19 cellular contexts compared by ENCODE assay signal in the genomic region with DNA sequence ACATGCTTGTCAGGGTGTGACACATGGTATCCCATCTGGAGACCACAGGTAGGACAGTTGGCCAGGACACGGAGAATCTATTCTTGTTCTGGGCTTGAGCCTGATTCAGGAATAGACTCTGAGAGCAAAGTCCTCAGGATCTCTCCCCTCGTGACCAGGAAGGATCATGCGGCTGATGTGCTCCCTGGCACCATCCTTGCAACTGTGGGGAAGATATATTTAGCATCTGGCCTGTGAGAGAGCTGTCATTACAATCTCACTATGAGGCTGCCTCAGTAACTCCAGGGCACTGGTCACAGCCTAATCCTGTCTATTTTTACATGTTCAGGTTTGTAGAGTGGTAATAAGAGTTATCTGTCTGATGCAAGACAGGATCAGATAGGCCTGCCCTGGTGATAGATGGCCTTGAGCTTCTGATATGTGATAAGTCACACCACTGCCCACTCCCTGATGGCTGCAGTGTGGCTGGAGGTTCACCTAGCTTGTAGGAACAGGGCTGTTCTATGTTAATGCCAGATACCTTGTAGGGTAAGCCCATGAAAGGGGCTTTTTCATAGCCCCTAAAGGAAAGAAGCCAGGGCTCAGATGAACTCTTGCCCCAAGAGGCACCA. TPM values are rescaled to one million over a fixed set of nuclear protein-coding genes. Genes with fewer than 3 reads are reported as not detected.
DNase-seq lines count a peak whose midpoint lies in the region; ATAC-seq, FAIRE-seq and TF ChIP-seq lines count a peak whose summit lies in the region.
"Had no signal": no experiment of that assay in that cellular context is flagged by ENCODE, and none has a peak within 500 bp of the region (broad histone marks: within the 10 kb centered on the region; RNA-seq: fewer than 3 reads in every experiment).

No MANE protein-coding gene starts in this region.

- intact Hi-C loops in left cardiac atrium (cut with DNase I), result no loop called here

- H3K9ac ChIP-seq in stomach smooth muscle (ENCODE audit: low read length in 2 of 2), result no peak overlapping the region

- no peak for TF ChIP-seq POLR2A in GM18505 (IDR thresholded peaks at IDR 0.05; ENCODE audit: borderline replicate concordance, extremely low read depth, insufficient read depth, insufficient read length)

- H3K36me3 ChIP-seq in bronchial epithelial cell (ENCODE audit: control insufficient read depth, insufficient read depth, low read length), result no peaks in the 10 kb centered on the region
- no peaks in the 10 kb centered on the region for H3K36me3 ChIP-seq in stomach smooth muscle (ENCODE audit: control insufficient read depth in 2 of 2, insufficient read depth in 2 of 2, low read length in 2 of 2)
- H3K36me3 ChIP-seq: Peyer's patch had no signal

- no peaks in the 10 kb centered on the region for H3K9me3 ChIP-seq in stomach smooth muscle (ENCODE audit: control insufficient read depth in 2 of 2, low read length in 2 of 2)
- H3K9me3 ChIP-seq: Peyer's patch had no signal

- ATAC-seq in left cardiac atrium, result peak; percentile 95 to 96
- no peak for ATAC-seq in GM18505 (IDR thresholded peaks at IDR 0.05; ENCODE audit: unreplicated experiment)
- ATAC-seq in effector memory CD8-positive, alpha-beta T cell (replicated peaks), result no peak
- ATAC-seq in HG03432 (IDR thresholded peaks at IDR 0.05; ENCODE audit: unreplicated experiment), result no peak

- peaks cover 0 to 3% of the 10 kb centered on the region in 2 donors for H3K9me3 Mint-ChIP-seq in effector memory CD8-positive, alpha-beta T cell

- H3K4me3 ChIP-seq in bronchial epithelial cell (ENCODE audit: low read depth, low read length) (no peak overlapping the region), stomach smooth muscle (ENCODE audit: low read length in 2 of 2) (no peak overlapping the region)
- H3K4me3 ChIP-seq: Peyer's patch had no signal

- no peak for TF ChIP-seq CTCF in bronchial epithelial cell (IDR thresholded peaks at IDR 0.05; ENCODE audit: insufficient read depth, low read length, severe bottlenecking)

- H3K27ac Mint-ChIP-seq in effector memory CD8-positive, alpha-beta T cell, result no peak overlapping the region
- H3K27ac Mint-ChIP-seq: B cell; CD4-positive, alpha-beta T cell had no signal

- H3K27me3 ChIP-seq in bronchial epithelial cell (ENCODE audit: control insufficient read depth, insufficient read depth, low read length) (no peaks in the 10 kb centered on the region), stomach smooth muscle (ENCODE audit: control insufficient read depth in 1 of 2, insufficient read depth in 2 of 2, low read length in 2 of 2) (no peaks in the 10 kb centered on the region)
- H3K27me3 ChIP-seq: Peyer's patch had no signal

- H3K36me3 Mint-ChIP-seq in effector memory CD8-positive, alpha-beta T cell (ENCODE audit: insufficient read depth), result no peaks in the 10 kb centered on the region

- H3K4me3 Mint-ChIP-seq in effector memory CD8-positive, alpha-beta T cell, result no peak overlapping the region
- H3K4me3 Mint-ChIP-seq: B cell; CD4-positive, alpha-beta T cell had no signal

- no peak for DNase-seq in bronchial epithelial cell (ENCODE audit: low read depth)
- DNase-seq in left cardiac atrium, result peak; percentile 51
- DNase-seq in mucosa of gallbladder (ENCODE audit: low spot score), result peak; percentile 58
- DNase-seq in NCI-H2227 (lab: John Stamatoyannopoulos, UW; ENCODE audit: unreplicated experiment), result no peak
- no peak for DNase-seq in effector memory CD8-positive, alpha-beta T cell
- DNase-seq: Calu3; CD4-positive, alpha-beta T cell; DND-41; GDM1; Kasumi-1; NCI-H1930; NCI-H2171 treated with DMSO at 0.1 percent for 48 hours; NCI-H510A treated with DMSO at 0.1 percent for 48 hours; Peyer's patch; SHP77 treated with DMSO at 0.1 percent for 48 hours had no signal

- H3K4me1 Mint-ChIP-seq in effector memory CD8-positive, alpha-beta T cell (ENCODE audit: low read depth in 2 of 2), result no peaks in the 10 kb centered on the region
- H3K4me1 Mint-ChIP-seq: B cell had no signal

- peak overlapping the region; percentile 58 for H3K27ac ChIP-seq in stomach smooth muscle (ENCODE audit: low read length)
- H3K27ac ChIP-seq: Peyer's patch had no signal

- peaks cover 23% of the 10 kb centered on the region for H3K4me1 ChIP-seq in stomach smooth muscle (ENCODE audit: control insufficient read depth, insufficient read depth, low read length)

- FAIRE-seq in bronchial epithelial cell (lab: Jason Lieb, UNC), result peak; percentile 76

- H3K27me3 Mint-ChIP-seq in effector memory CD8-positive, alpha-beta T cell, result peaks cover 17 to 26% of the 10 kb centered on the region in 2 donors

RNA-seq across cellular contexts. Expression of gene PPP1R3C, which starts 50.7 kb away (rescaled TPM):
- total RNA-seq in bronchial epithelial cell (17.4 and 39.8 TPM in 2 replicates), left cardiac atrium (100 to 1,000 TPM; 173 to 184 TPM), mucosa of gallbladder (47.6 TPM)
- total RNA-seq: B cell; CD4-positive, alpha-beta T cell had no signal

Comparison
In these comparisons a context has a peak if more than half of its experiments do, and no peak if none do; other contexts are left out.
1. DNase-seq: peak in left cardiac atrium (single experiment) and mucosa of gallbladder (single experiment); none in bronchial epithelial cell (single experiment), NCI-H2227 (single experiment) and effector memory CD8-positive, alpha-beta T cell (0 of 3).
2. ATAC-seq: peak in left cardiac atrium (2 of 2); none in GM18505 (single experiment), effector memory CD8-positive, alpha-beta T cell (single experiment) and HG03432 (single experiment).